8 cellular contexts compared by ENCODE assay signal in genomic region chr10:14543048-14543903, GRCh38.
A peak's percentile ranks its signal among the peaks of the same experiment; 100 is the strongest.
DNase-seq lines count a peak whose midpoint lies in the region; ATAC-seq, FAIRE-seq and TF ChIP-seq lines count a peak whose summit lies in the region.

No MANE protein-coding gene starts in this region.

- H3K9me3 Mint-ChIP-seq in natural killer cell: no peaks in the 10 kb centered on the region

- intact Hi-C loops in natural killer cell (cut with micrococcal nuclease): loop anchor here (1.0 kb wide), 2 partner anchors 44 to 346 kb away; no protein-coding TSS in a partner anchor

- peaks cover 84 to 93% of the 10 kb centered on the region in 2 donors for H3K4me1 Mint-ChIP-seq in natural killer cell

- H3K4me3 ChIP-seq in choroid plexus epithelial cell (ENCODE audit: low read depth, low read length): no peak overlapping the region

- peak; percentile 76 for FAIRE-seq in GM12891 (lab: Jason Lieb, UNC)

- H3K4me3 Mint-ChIP-seq in natural killer cell: peak overlapping the region; percentile 78

- peak; percentile 71 to 85 (median 82) for ATAC-seq in natural killer cell
- no peak for ATAC-seq in HG03095 (IDR thresholded peaks at IDR 0.05; ENCODE audit: unreplicated experiment)
- ATAC-seq in GM19397 (IDR thresholded peaks at IDR 0.05; ENCODE audit: unreplicated experiment): no peak
- no peak for ATAC-seq in HG02938 (IDR thresholded peaks at IDR 0.05; ENCODE audit: unreplicated experiment)

- no peak for TF ChIP-seq POLR2A in GM12891 (IDR thresholded peaks at IDR 0.05; ENCODE audit: low read depth, low read length)

- DNase-seq in GM12891 (ENCODE audit: insufficient read length, low spot score): no peak
- peak; percentile 73 for DNase-seq in MV-4-11 (lab: John Stamatoyannopoulos, UW)
- DNase-seq in choroid plexus epithelial cell (ENCODE audit: low read depth): peak; percentile 70
- DNase-seq in natural killer cell: no peak
- no peak for DNase-seq in DMS153 treated with DMSO at 0.1 percent for 48 hours (lab: John Stamatoyannopoulos, UW; ENCODE audit: unreplicated experiment)

- no peaks in the 10 kb centered on the region for H3K27me3 Mint-ChIP-seq in natural killer cell (ENCODE audit: low read depth in 2 of 2)

- TF ChIP-seq CTCF in choroid plexus epithelial cell (conservative IDR thresholded peaks at IDR 0.05; ENCODE audit: low read depth, low read length) (peak; percentile 56), natural killer cell (IDR thresholded peaks at IDR 0.05) (peak; percentile 78)

- peak overlapping the region; percentile 78 to 98 for H3K27ac Mint-ChIP-seq in natural killer cell

- peaks cover 9% of the 10 kb centered on the region for H3K36me3 Mint-ChIP-seq in natural killer cell

TF ChIP-seq in GM12891, 5 proteins besides CTCF, POLR2A, EP300 and RAD21:
- TF ChIP-seq PAX5 (IDR thresholded peaks at IDR 0.05; ENCODE audit: insufficient read depth, low read length, severe bottlenecking) (no peak), POU2F2 (IDR thresholded peaks at IDR 0.05; ENCODE audit: low read depth, low read length) (no peak), SPI1 (IDR thresholded peaks at IDR 0.05; ENCODE audit: low read depth, low read length) (no peak), TAF1 (IDR thresholded peaks at IDR 0.05; ENCODE audit: low read depth, low read length) (no peak), POLR2AphosphoS5 (IDR thresholded peaks at IDR 0.05; ENCODE audit: low read depth, low read length) (no peak)

Comparison
In these comparisons a context has a peak if more than half of its experiments do, and no peak if none do; other contexts are left out.
1. DNase-seq: peak in MV-4-11 (single experiment) and choroid plexus epithelial cell (single experiment); none in GM12891 (single experiment), natural killer cell (single experiment) and DMS153 treated with DMSO at 0.1 percent for 48 hours (single experiment).
2. ATAC-seq: peak in natural killer cell (3 of 3); none in HG03095 (single experiment), GM19397 (single experiment) and HG02938 (single experiment).